ENCODE assay signal across 23 cellular contexts in genomic region chr5:50807661-50808060, GRCh38.
DNase-seq lines count a peak whose midpoint lies in the region; ATAC-seq and TF ChIP-seq lines count a peak whose summit lies in the region.
"Had no signal": no experiment of that assay in that cellular context is flagged by ENCODE, and none has a peak within 500 bp of the region (broad histone marks: within the 10 kb centered on the region; RNA-seq: fewer than 3 reads in every experiment).

No MANE protein-coding gene starts in this region.

- peaks cover 12 to 46% (median 40%) of the 10 kb centered on the region in 4 donors for H3K4me1 Mint-ChIP-seq in naive thymus-derived CD8-positive, alpha-beta T cell

- no peaks in the 10 kb centered on the region for H3K79me2 ChIP-seq in fibroblast of lung (ENCODE audit: control insufficient read depth, insufficient read depth, low read length)

- H3K27ac ChIP-seq in RWPE2 (ENCODE audit: poor library complexity, severe bottlenecking) (no peak overlapping the region), fibroblast of lung (ENCODE audit: insufficient read depth, low read length) (no peak overlapping the region), mesenchymal stem cell (ENCODE audit: low read length, poor library complexity, severe bottlenecking) (no peak overlapping the region)
- H3K27ac ChIP-seq: pancreas, transverse colon, VCaP had no signal

- H2AK5ac ChIP-seq in mesenchymal stem cell (ENCODE audit: low read length, severe bottlenecking): no peak overlapping the region

- no peak overlapping the region for H3K4me3 ChIP-seq in RWPE2 (ENCODE audit: severe bottlenecking)
- no peak overlapping the region for H3K4me3 ChIP-seq in fibroblast of lung (replicated peaks in 1 of 4; ENCODE audit: control extremely low read depth in 1 of 4, insufficient read depth in 1 of 4, low read depth in 3 of 4, low read length in 4 of 4)
- no peak overlapping the region for H3K4me3 ChIP-seq in mesenchymal stem cell (ENCODE audit: insufficient read depth in 1 of 2, low read depth in 1 of 2, low read length in 2 of 2)
- H3K4me3 ChIP-seq: pancreas, transverse colon had no signal

- H3K18ac ChIP-seq in mesenchymal stem cell (ENCODE audit: low read depth in 1 of 2, low read length in 2 of 2): no peak overlapping the region

- H3K36me3 ChIP-seq in RWPE2 (ENCODE audit: low read depth) (no peaks in the 10 kb centered on the region), fibroblast of lung (ENCODE audit: control insufficient read depth, insufficient read depth, low read length) (no peaks in the 10 kb centered on the region), mesenchymal stem cell (ENCODE audit: control insufficient read depth in 1 of 2, insufficient read depth in 2 of 2, low read depth in 1 of 2, low read length in 2 of 2) (peaks cover 0 to 4% of the 10 kb centered on the region in 2 experiments)
- H3K36me3 ChIP-seq: pancreas, transverse colon had no signal

- H4K8ac ChIP-seq in mesenchymal stem cell (ENCODE audit: low read length): no peak overlapping the region

- no peak overlapping the region for H3K23ac ChIP-seq in mesenchymal stem cell (ENCODE audit: low read length in 2 of 2)

- H3K27me3 Mint-ChIP-seq in naive thymus-derived CD8-positive, alpha-beta T cell: no peaks in the 10 kb centered on the region
- H3K27me3 Mint-ChIP-seq: activated naive CD4-positive, alpha-beta T cell treated with anti-CD3 and anti-CD28 coated beads, Interleukin-2, amount 50 U/mL, for 24 hours; B cell; stimulated activated memory B cell treated with anti-CD40 and anti-IgM and Interleukin-4, amounts not matched to agents 10 μg/mL and 1 μg/mL and 100 μg/mL, for 72 hours had no signal

- H3K27ac Mint-ChIP-seq in naive thymus-derived CD8-positive, alpha-beta T cell: peak overlapping the region in 1 of 10 donors; percentile 39
- H3K27ac Mint-ChIP-seq: B cell; stimulated activated memory B cell treated with anti-CD40 and anti-IgM and Interleukin-4, amounts not matched to agents 10 μg/mL and 1 μg/mL and 100 μg/mL, for 72 hours had no signal

- no peak overlapping the region for H3K9ac ChIP-seq in fibroblast of lung (ENCODE audit: insufficient read depth, low read length)
- H3K9ac ChIP-seq in mesenchymal stem cell (ENCODE audit: low read length): no peak overlapping the region

- peak overlapping the region in 1 of 2 experiments; percentile 31 for H3K4ac ChIP-seq in mesenchymal stem cell (ENCODE audit: low read depth in 1 of 2, low read length in 2 of 2)

- H3K9me3 Mint-ChIP-seq in naive thymus-derived CD8-positive, alpha-beta T cell: peaks cover 7 to 29% (median 13%) of the 10 kb centered on the region in 9 donors

- H2BK12ac ChIP-seq in mesenchymal stem cell (ENCODE audit: low read length in 2 of 2): no peak overlapping the region

- TF ChIP-seq CTCF in RWPE2 (IDR thresholded peaks at IDR 0.05; ENCODE audit: poor library complexity, severe bottlenecking): no peak
- no peak for TF ChIP-seq CTCF in fibroblast of lung (conservative IDR thresholded peaks at IDR 0.05 in 1 of 2, IDR thresholded peaks at IDR 0.05 in 1 of 2; ENCODE audit: low read depth in 1 of 2, low read length in 2 of 2)

- no peak overlapping the region for H3K14ac ChIP-seq in mesenchymal stem cell (ENCODE audit: low read length in 2 of 2)

- no peaks in the 10 kb centered on the region for H4K20me1 ChIP-seq in fibroblast of lung (ENCODE audit: control insufficient read depth, extremely low read depth, insufficient read depth, low read length)

- H3K27me3 ChIP-seq in RWPE2 (ENCODE audit: insufficient read depth, poor library complexity, severe bottlenecking) (no peaks in the 10 kb centered on the region), fibroblast of lung (ENCODE audit: control insufficient read depth, insufficient read depth, low read length) (no peaks in the 10 kb centered on the region), mesenchymal stem cell (ENCODE audit: control insufficient read depth in 1 of 2, insufficient read depth in 1 of 2, low read length in 2 of 2) (no peaks in the 10 kb centered on the region)
- H3K27me3 ChIP-seq: pancreas, transverse colon had no signal

- POLR2A ChIA-PET in naive thymus-derived CD8-positive, alpha-beta T cell (lab: Charles Lee): no interaction called here

- no peak overlapping the region for H2BK5ac ChIP-seq in mesenchymal stem cell (ENCODE audit: low read depth, low read length, poor library complexity, severe bottlenecking)

- H3K79me1 ChIP-seq in mesenchymal stem cell (replicated peaks; ENCODE audit: low read length, poor library complexity, severe bottlenecking): peaks cover 6% of the 10 kb centered on the region

- H3K36me3 Mint-ChIP-seq in naive thymus-derived CD8-positive, alpha-beta T cell: peaks cover 47 to 84% (median 73%) of the 10 kb centered on the region in 3 donors

- H3K4me3 Mint-ChIP-seq in naive thymus-derived CD8-positive, alpha-beta T cell: peak overlapping the region in 1 of 10 donors; percentile 28
- H3K4me3 Mint-ChIP-seq: activated naive CD4-positive, alpha-beta T cell treated with anti-CD3 and anti-CD28 coated beads, Interleukin-2, amount 50 U/mL, for 24 hours; B cell; stimulated activated memory B cell treated with anti-CD40 and anti-IgM and Interleukin-4, amounts not matched to agents 10 μg/mL and 1 μg/mL and 100 μg/mL, for 72 hours had no signal

- H2AFZ ChIP-seq in fibroblast of lung (ENCODE audit: low read length) (no peak overlapping the region), mesenchymal stem cell (ENCODE audit: low read depth, low read length) (no peak overlapping the region)

- WGBS in mesenchymal stem cell: 100% methylated on average over 1 of the region's 2 CpGs

- ATAC-seq in RWPE2 (ENCODE audit: low read depth) (peak; percentile 70), HG03571 (IDR thresholded peaks at IDR 0.05; ENCODE audit: unreplicated experiment) (no peak)
- no peak for ATAC-seq in naive thymus-derived CD8-positive, alpha-beta T cell
- ATAC-seq: left lobe of liver; Panc1; stimulated activated memory B cell treated with anti-CD40 and anti-IgM and Interleukin-4, amounts not matched to agents 10 μg/mL and 1 μg/mL and 100 μg/mL, for 72 hours had no signal

- no peak overlapping the region for H2BK120ac ChIP-seq in mesenchymal stem cell (ENCODE audit: low read depth, low read length)

- no peaks in the 10 kb centered on the region for H3K9me3 ChIP-seq in RWPE2 (ENCODE audit: severe bottlenecking)
- no peaks in the 10 kb centered on the region for H3K9me3 ChIP-seq in fibroblast of lung (ENCODE audit: control insufficient read depth, insufficient read depth, low read depth, low read length)
- peaks cover 8% of the 10 kb centered on the region for H3K9me3 ChIP-seq in mesenchymal stem cell (ENCODE audit: control insufficient read depth, low read length)

- no peak overlapping the region for H2BK15ac ChIP-seq in mesenchymal stem cell (ENCODE audit: low read depth, poor library complexity, severe bottlenecking)

- DNase-seq in Daoy (ENCODE audit: low read depth): peak; percentile 1
- no peak for DNase-seq in RWPE2 (ENCODE audit: low spot score)
- DNase-seq in fibroblast of lung (ENCODE audit: low read depth in 2 of 2): peak; percentile 3 to 37
- DNase-seq in mesenchymal stem cell: peak; percentile 4
- no peak for DNase-seq in cortex of kidney (lab: John Stamatoyannopoulos, UW)
- no peak for DNase-seq in cerebellar cortex (ENCODE audit: low spot score)
- DNase-seq in naive thymus-derived CD8-positive, alpha-beta T cell: no peak
- DNase-seq: activated CD4-positive, alpha-beta T cell treated with anti-CD3 and anti-CD28 coated beads, Interleukin-2, amount 50 U/mL, for 48 hours; activated T-cell treated with anti-CD3 and anti-CD28 coated beads, Interleukin-2, amount 50 U/mL, for 1 hour; central memory CD4-positive, alpha-beta T cell; MV-4-11; NCI-H2029 treated with DMSO at 0.1 percent for 48 hours; NCI-H69; pancreas; T-helper 1 cell; transverse colon had no signal

- H4K91ac ChIP-seq in mesenchymal stem cell (ENCODE audit: low read length): no peak overlapping the region

- H3K4me2 ChIP-seq in fibroblast of lung (ENCODE audit: extremely low read depth, insufficient read depth, low read length) (no peak overlapping the region), mesenchymal stem cell (ENCODE audit: low read length, poor library complexity, severe bottlenecking) (no peak overlapping the region)

- H3K4me1 ChIP-seq in RWPE2 (ENCODE audit: insufficient read depth, poor library complexity, severe bottlenecking) (no peaks in the 10 kb centered on the region), fibroblast of lung (ENCODE audit: control insufficient read depth, extremely low read depth, insufficient read depth, low read length) (no peaks in the 10 kb centered on the region), mesenchymal stem cell (ENCODE audit: control insufficient read depth, insufficient read depth, low read depth, low read length) (no peaks in the 10 kb centered on the region)
- H3K4me1 ChIP-seq: pancreas, transverse colon had no signal

Comparison
In these comparisons a context has a peak if more than half of its experiments do, and no peak if none do; other contexts are left out.
1. DNase-seq: peak in Daoy (single experiment), fibroblast of lung (2 of 2) and mesenchymal stem cell (single experiment); none in RWPE2 (single experiment), cortex of kidney (single experiment), cerebellar cortex (single experiment) and naive thymus-derived CD8-positive, alpha-beta T cell (0 of 10).